In genomic region chr1:226871047-226871365, GRCh38 we compare ENCODE assay signal across 8 cellular contexts. TPM values are rescaled to one million over a fixed set of nuclear protein-coding genes. Genes with fewer than 3 reads are reported as not detected.
DNase-seq lines count a peak whose midpoint lies in the region; ATAC-seq, FAIRE-seq and TF ChIP-seq lines count a peak whose summit lies in the region.

No MANE protein-coding gene starts in this region.

- H3K36me3 ChIP-seq in duodenal mucosa (ENCODE audit: control insufficient read depth in 1 of 2, insufficient read depth in 2 of 2, low read length in 2 of 2): no peaks in the 10 kb centered on the region

- H3K9ac ChIP-seq in duodenal mucosa (ENCODE audit: low read depth in 1 of 2, low read length in 2 of 2): peak overlapping the region; percentile 55 to 66

- peak overlapping the region; percentile 76 to 87 (median 82) for H3K4me3 Mint-ChIP-seq in naive thymus-derived CD8-positive, alpha-beta T cell

- H3K4me1 ChIP-seq in duodenal mucosa (ENCODE audit: control insufficient read depth in 1 of 2, insufficient read depth in 2 of 2, low read length in 2 of 2): peaks cover 16 to 28% of the 10 kb centered on the region in 2 donors

- H3K27ac ChIP-seq in duodenal mucosa (ENCODE audit: low read depth, low read length): no peak overlapping the region

- no peaks in the 10 kb centered on the region for H3K36me3 Mint-ChIP-seq in naive thymus-derived CD8-positive, alpha-beta T cell

- no peaks in the 10 kb centered on the region for H3K9me3 Mint-ChIP-seq in naive thymus-derived CD8-positive, alpha-beta T cell

- ATAC-seq in naive thymus-derived CD8-positive, alpha-beta T cell: no peak
- no peak for ATAC-seq in esophagus mucosa

- no peak for FAIRE-seq in GM12891 (lab: Jason Lieb, UNC)

- TF ChIP-seq CTCF in AG10803 (conservative IDR thresholded peaks at IDR 0.05; ENCODE audit: low read length): no peak

- no peak for TF ChIP-seq RAD21 in Ishikawa (IDR thresholded peaks at IDR 0.05; ENCODE audit: low read depth)

- H3K27ac Mint-ChIP-seq in naive thymus-derived CD8-positive, alpha-beta T cell: peak overlapping the region in 2 of 10 donors; percentile 35 to 83

- no peak for TF ChIP-seq EP300 in Ishikawa (IDR thresholded peaks at IDR 0.05; ENCODE audit: borderline replicate concordance)

- H3K27me3 Mint-ChIP-seq in naive thymus-derived CD8-positive, alpha-beta T cell: peaks cover 2 to 8% (median 7%) of the 10 kb centered on the region in 5 donors

- DNase-seq in AG10803 (ENCODE audit: low read depth) (no peak), GM03348 (ENCODE audit: low spot score) (no peak), NCI-H1694 treated with DMSO at 0.1 percent for 48 hours (lab: John Stamatoyannopoulos, UW) (no peak), GM12891 (ENCODE audit: insufficient read length, low spot score) (no peak)
- DNase-seq in naive thymus-derived CD8-positive, alpha-beta T cell: no peak

- no peak for TF ChIP-seq POLR2A in GM12891 (IDR thresholded peaks at IDR 0.05; ENCODE audit: low read depth, low read length)

- peak overlapping the region; percentile 61 for H3K4me3 ChIP-seq in AG10803 (ENCODE audit: low read length)
- H3K4me3 ChIP-seq in duodenal mucosa (ENCODE audit: low read depth in 1 of 2, low read length in 2 of 2): peak overlapping the region; percentile 71 to 76

- peaks cover 5 to 19% (median 13%) of the 10 kb centered on the region in 4 donors for H3K4me1 Mint-ChIP-seq in naive thymus-derived CD8-positive, alpha-beta T cell

- POLR2A ChIA-PET in naive thymus-derived CD8-positive, alpha-beta T cell (lab: Charles Lee): interaction anchor here (0.9 to 1.7 kb wide), 2 partner anchors 11 to 12 kb away, joined by 3 to 5 read pairs; no protein-coding TSS in a partner anchor

- no peaks in the 10 kb centered on the region for H3K9me3 ChIP-seq in duodenal mucosa (ENCODE audit: control insufficient read depth in 1 of 2, low read length in 2 of 2)

- no peaks in the 10 kb centered on the region for H3K27me3 ChIP-seq in duodenal mucosa (ENCODE audit: control insufficient read depth in 1 of 2, insufficient read depth in 2 of 2, low read length in 2 of 2)

TF ChIP-seq in Ishikawa, 13 proteins besides CTCF, POLR2A, EP300 and RAD21:
- no peak for TF ChIP-seq CEBPB (IDR thresholded peaks at IDR 0.05)
- TF ChIP-seq, protein P1, sequence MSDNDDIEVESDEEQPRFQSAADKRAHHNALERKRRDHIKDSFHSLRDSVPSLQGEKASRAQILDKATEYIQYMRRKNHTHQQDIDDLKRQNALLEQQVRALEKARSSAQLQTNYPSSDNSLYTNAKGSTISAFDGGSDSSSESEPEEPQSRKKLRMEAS (IDR thresholded peaks at IDR 0.05): peak; percentile 73; the same call in 1 of the 2 replicates
- no peak for TF ChIP-seq REST (IDR thresholded peaks at IDR 0.05; ENCODE audit: low read depth)

TF ChIP-seq in GM12891, 5 proteins besides CTCF, POLR2A, EP300 and RAD21:
- TF ChIP-seq POLR2AphosphoS5 (IDR thresholded peaks at IDR 0.05; ENCODE audit: low read depth, low read length) (no peak), SPI1 (IDR thresholded peaks at IDR 0.05; ENCODE audit: low read depth, low read length) (no peak), TAF1 (IDR thresholded peaks at IDR 0.05; ENCODE audit: low read depth, low read length) (no peak), PAX5 (IDR thresholded peaks at IDR 0.05; ENCODE audit: insufficient read depth, low read length, severe bottlenecking) (no peak), POU2F2 (IDR thresholded peaks at IDR 0.05; ENCODE audit: low read depth, low read length) (no peak)

RNA-seq across cellular contexts. Expression of gene PSEN2, which starts 0.6 kb away (rescaled TPM):
- 1 to 10 TPM; 3.7 to 3.9 TPM for total RNA-seq in naive thymus-derived CD8-positive, alpha-beta T cell
- polyA plus RNA-seq in naive thymus-derived CD8-positive, alpha-beta T cell: 1 to 10 TPM; 1.5 to 3.8 (median 2.5) TPM
- polyA plus RNA-seq in GM12891 (2012; ENCODE audit: low read depth, missing spikeins): 2.9 TPM
- 6.9 TPM for total RNA-seq in esophagus mucosa
